8 cellular contexts compared by ENCODE assay signal in the genomic region with DNA sequence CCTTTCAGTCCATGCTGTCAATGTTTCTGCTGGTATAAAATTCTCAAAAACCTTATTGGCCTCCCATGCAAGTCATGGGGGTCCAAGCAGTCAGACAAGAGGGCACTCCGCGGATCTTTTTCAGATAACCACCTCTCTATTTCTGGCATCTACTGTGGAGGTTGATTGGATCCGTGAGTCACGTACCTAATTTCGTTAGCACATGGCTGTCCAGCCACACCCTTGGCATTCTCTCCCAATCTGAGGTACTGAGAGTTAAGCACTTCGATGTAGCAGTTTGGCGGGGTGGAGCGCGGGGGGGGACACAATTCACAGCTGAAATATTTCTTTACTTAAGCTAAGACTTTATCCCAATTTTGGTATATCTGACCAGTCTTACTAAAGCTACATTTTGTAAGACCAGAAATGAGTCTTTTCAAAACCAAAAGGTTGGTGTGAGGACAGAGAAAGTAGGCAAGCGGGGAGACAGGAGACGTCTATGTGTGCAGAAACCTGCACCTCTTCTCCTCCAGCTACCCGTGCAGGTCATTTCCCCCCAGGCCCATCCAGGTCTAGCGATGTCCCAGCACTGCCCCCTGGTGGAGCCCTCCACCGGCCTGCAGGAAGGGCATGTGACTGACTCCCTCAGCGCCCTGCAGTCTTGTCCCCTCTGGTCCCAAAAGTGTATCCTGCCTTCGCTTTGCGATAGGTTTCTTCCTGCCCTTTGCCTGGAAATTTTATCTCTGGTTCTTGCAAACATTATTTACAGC.
DNase-seq lines count a peak whose midpoint lies in the region; ATAC-seq and TF ChIP-seq lines count a peak whose summit lies in the region.

No MANE protein-coding gene starts in this region.

- H3K4me1 Mint-ChIP-seq in neural crest cell = peaks cover 3% of the 10 kb centered on the region

- H3K9me3 ChIP-seq in WERI-Rb-1 (ENCODE audit: severe bottlenecking) = no peaks in the 10 kb centered on the region

- no peaks in the 10 kb centered on the region for H3K9me3 Mint-ChIP-seq in neural crest cell

- H3K27me3 Mint-ChIP-seq in neural crest cell (ENCODE audit: low read depth) = no peaks in the 10 kb centered on the region

- H3K27me3 ChIP-seq in WERI-Rb-1 (ENCODE audit: insufficient read depth, low read depth, severe bottlenecking) = no peaks in the 10 kb centered on the region

- peak; percentile 80 for TF ChIP-seq CTCF in WERI-Rb-1 (IDR thresholded peaks at IDR 0.05; ENCODE audit: low read depth, low read length)
- peak; percentile 57 for TF ChIP-seq CTCF in neural crest cell (conservative IDR thresholded peaks at IDR 0.05)

- DNase-seq in COR-L47 (lab: John Stamatoyannopoulos, UW) (peak; percentile 7), WERI-Rb-1 (peak; percentile 61), ecto neural progenitor cell (ENCODE audit: low spot score) (peak; percentile 79), neural crest cell (ENCODE audit: low read depth, low spot score) (peak; percentile 46), NCI-H2171 (lab: John Stamatoyannopoulos, UW) (no peak), EL (no peak)

- ATAC-seq in HG03175 (IDR thresholded peaks at IDR 0.05; ENCODE audit: unreplicated experiment) (peak; percentile 63), HG02884 (IDR thresholded peaks at IDR 0.05; ENCODE audit: unreplicated experiment) (no peak)

- H3K27ac Mint-ChIP-seq in neural crest cell (ENCODE audit: unreplicated experiment) = no peak overlapping the region

- H3K4me3 ChIP-seq in WERI-Rb-1 (ENCODE audit: low read depth, low read length) = no peak overlapping the region

- H3K36me3 ChIP-seq in WERI-Rb-1 = no peaks in the 10 kb centered on the region

- no peak overlapping the region for H3K4me3 Mint-ChIP-seq in neural crest cell

- peaks cover 5% of the 10 kb centered on the region for H3K36me3 Mint-ChIP-seq in neural crest cell (ENCODE audit: low read depth)

- H3K27ac ChIP-seq in WERI-Rb-1 = no peak overlapping the region

Comparison
In these comparisons a context has a peak if more than half of its experiments do, and no peak if none do; other contexts are left out.
1. DNase-seq: peak in COR-L47 (single experiment), WERI-Rb-1 (single experiment), ecto neural progenitor cell (single experiment) and neural crest cell (single experiment); none in NCI-H2171 (single experiment) and EL (single experiment).